In the genomic region with DNA sequence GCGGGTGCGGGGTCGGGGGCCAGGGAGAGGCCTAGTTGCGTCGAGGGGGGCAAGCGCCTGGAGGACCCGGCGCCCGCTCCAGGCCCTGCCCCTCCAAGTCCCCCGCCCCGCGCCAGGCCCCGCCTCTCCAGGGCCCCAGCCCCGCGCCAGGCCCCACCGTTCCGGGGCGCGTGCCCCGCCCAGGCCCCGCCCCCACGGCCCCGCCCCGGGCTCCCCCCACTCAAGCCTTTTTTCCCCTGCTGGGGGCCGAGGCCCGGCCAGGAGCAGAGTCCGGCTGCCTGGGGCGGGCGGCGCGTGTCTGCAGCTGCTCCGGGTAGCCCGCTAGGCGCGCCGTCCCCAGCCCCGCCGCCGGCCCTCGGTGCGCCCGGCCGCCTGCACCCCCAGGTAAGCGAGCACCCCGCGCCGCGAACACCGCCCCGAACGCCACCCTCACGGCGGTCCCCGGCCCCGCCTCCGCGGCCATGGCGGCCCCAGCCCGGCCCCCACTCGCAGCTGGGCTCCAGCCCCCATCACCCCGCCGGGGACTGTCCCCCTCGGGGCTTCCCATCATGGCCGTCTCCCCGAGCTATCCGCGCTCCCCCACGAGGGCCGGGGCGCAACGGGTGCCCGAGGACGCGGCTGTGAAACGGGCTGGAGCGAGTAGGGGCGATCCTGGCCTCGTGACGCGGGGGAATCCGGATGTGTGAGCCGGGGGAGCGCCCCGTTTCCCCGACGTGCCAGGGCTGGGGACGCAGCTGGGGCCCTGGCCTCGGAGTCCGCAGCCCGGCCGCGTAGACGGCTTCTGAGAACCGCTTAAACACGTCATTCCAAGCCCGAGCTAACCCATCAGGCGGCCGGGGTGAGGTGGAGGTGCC, we compare ENCODE assay signal across 8 cellular contexts. TPM values are rescaled to one million over a fixed set of nuclear protein-coding genes. Genes with fewer than 3 reads are reported as not detected.
DNase-seq lines count a peak whose midpoint lies in the region; ATAC-seq and TF ChIP-seq lines count a peak whose summit lies in the region.

A gene with protein sequence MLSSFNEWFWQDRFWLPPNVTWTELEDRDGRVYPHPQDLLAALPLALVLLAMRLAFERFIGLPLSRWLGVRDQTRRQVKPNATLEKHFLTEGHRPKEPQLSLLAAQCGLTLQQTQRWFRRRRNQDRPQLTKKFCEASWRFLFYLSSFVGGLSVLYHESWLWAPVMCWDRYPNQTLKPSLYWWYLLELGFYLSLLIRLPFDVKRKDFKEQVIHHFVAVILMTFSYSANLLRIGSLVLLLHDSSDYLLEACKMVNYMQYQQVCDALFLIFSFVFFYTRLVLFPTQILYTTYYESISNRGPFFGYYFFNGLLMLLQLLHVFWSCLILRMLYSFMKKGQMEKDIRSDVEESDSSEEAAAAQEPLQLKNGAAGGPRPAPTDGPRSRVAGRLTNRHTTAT (plus strand): TSS at position 260 of the 854 bp plus-strand sequence. CDS start 41,707 bp downstream, outside the sequence.

- H3K4me2 ChIP-seq in osteoblast (ENCODE audit: insufficient read depth, low read length): no peak within 1 kb of the TSS

- no peaks in the 10 kb centered on the region for H3K36me3 ChIP-seq in osteoblast (ENCODE audit: insufficient read depth, low read length)
- peaks cover 3% of the 10 kb centered on the region for H3K36me3 ChIP-seq in suprapubic skin

- no peak within 1 kb of the TSS for H2AFZ ChIP-seq in osteoblast (ENCODE audit: low read length)

- TF ChIP-seq EP300 in suprapubic skin (IDR thresholded peaks at IDR 0.05): no peak

- H3K27me3 ChIP-seq in osteoblast (ENCODE audit: insufficient read depth, low read length) (peaks cover 27% of the 10 kb centered on the region), suprapubic skin (peaks cover 5% of the 10 kb centered on the region)

- H3K27ac Mint-ChIP-seq in activated naive CD4-positive, alpha-beta T cell treated with anti-CD3 and anti-CD28 coated beads, Interleukin-2, amount 10 ng/mL, durations not matched to agents 7 days and 5 days: peak within 1 kb of the TSS; percentile 88
- H3K27ac Mint-ChIP-seq in glutamatergic neuron (ENCODE audit: unreplicated experiment): peak within 1 kb of the TSS; percentile 63

- peak; percentile 66 for ATAC-seq in GM19035 (IDR thresholded peaks at IDR 0.05; ENCODE audit: unreplicated experiment)
- peak; percentile 52 for ATAC-seq in HG03342 (IDR thresholded peaks at IDR 0.05; ENCODE audit: unreplicated experiment)

- H3K4me3 ChIP-seq in osteoblast (ENCODE audit: insufficient read depth, low read length) (no peak within 1 kb of the TSS), suprapubic skin (peak within 1 kb of the TSS; percentile 77)

- CTCF ChIA-PET in activated naive CD4-positive, alpha-beta T cell treated with anti-CD3 and anti-CD28 coated beads, Interleukin-2, amount 10 ng/mL, durations not matched to agents 7 days and 5 days (lab: Charles Lee): no interaction called here

- peak within 1 kb of the TSS; percentile 81 for H3K4me3 Mint-ChIP-seq in activated naive CD4-positive, alpha-beta T cell treated with anti-CD3 and anti-CD28 coated beads, Interleukin-2, amount 10 ng/mL, durations not matched to agents 7 days and 5 days
- peak within 1 kb of the TSS; percentile 88 for H3K4me3 Mint-ChIP-seq in glutamatergic neuron (ENCODE audit: unreplicated experiment)

- H3K27me3 Mint-ChIP-seq in activated naive CD4-positive, alpha-beta T cell treated with anti-CD3 and anti-CD28 coated beads, Interleukin-2, amount 10 ng/mL, durations not matched to agents 7 days and 5 days: peaks cover 44% of the 10 kb centered on the region
- peaks cover 9% of the 10 kb centered on the region for H3K27me3 Mint-ChIP-seq in glutamatergic neuron (ENCODE audit: unreplicated experiment)

- peaks cover 16% of the 10 kb centered on the region for H3K36me3 Mint-ChIP-seq in activated naive CD4-positive, alpha-beta T cell treated with anti-CD3 and anti-CD28 coated beads, Interleukin-2, amount 10 ng/mL, durations not matched to agents 7 days and 5 days
- H3K36me3 Mint-ChIP-seq in glutamatergic neuron (ENCODE audit: unreplicated experiment): no peaks in the 10 kb centered on the region

- no peaks in the 10 kb centered on the region for H3K79me2 ChIP-seq in osteoblast (ENCODE audit: insufficient read depth, low read length)

- peaks cover 41% of the 10 kb centered on the region for H3K4me1 Mint-ChIP-seq in activated naive CD4-positive, alpha-beta T cell treated with anti-CD3 and anti-CD28 coated beads, Interleukin-2, amount 10 ng/mL, durations not matched to agents 7 days and 5 days
- peaks cover 6% of the 10 kb centered on the region for H3K4me1 Mint-ChIP-seq in glutamatergic neuron (ENCODE audit: low read depth, unreplicated experiment)

- WGBS in suprapubic skin: under 1% methylated on average over 23 of the region's 98 CpGs

- in situ Hi-C loops in SK-MEL-5 (cut with HindIII; ENCODE audit: low pct_unique_long_range_greater_than_20kb, low sequenced_read_pairs): no loop called here

- no peak for TF ChIP-seq POLR2A in suprapubic skin (IDR thresholded peaks at IDR 0.05)

- H3K27ac ChIP-seq in osteoblast (ENCODE audit: low read depth, low read length): no peak within 1 kb of the TSS
- peak within 1 kb of the TSS; percentile 89 for H3K27ac ChIP-seq in suprapubic skin

- no peaks in the 10 kb centered on the region for H3K4me1 ChIP-seq in osteoblast (ENCODE audit: insufficient read depth, low read length)
- peaks cover 32% of the 10 kb centered on the region for H3K4me1 ChIP-seq in suprapubic skin

- H3K9me3 ChIP-seq in osteoblast (ENCODE audit: low read depth, low read length) (no peaks in the 10 kb centered on the region), suprapubic skin (no peaks in the 10 kb centered on the region)

- no peaks in the 10 kb centered on the region for H4K20me1 ChIP-seq in osteoblast (ENCODE audit: insufficient read depth, low read length)

- H3K9me3 Mint-ChIP-seq in activated naive CD4-positive, alpha-beta T cell treated with anti-CD3 and anti-CD28 coated beads, Interleukin-2, amount 10 ng/mL, durations not matched to agents 7 days and 5 days: no peaks in the 10 kb centered on the region
- peaks cover 7% of the 10 kb centered on the region for H3K9me3 Mint-ChIP-seq in glutamatergic neuron (ENCODE audit: unreplicated experiment)

- DNase-seq in AML-193 (lab: John Stamatoyannopoulos, UW) (peak; percentile 8 to 14), SK-MEL-5 (ENCODE audit: low read depth, low spot score) (peak; percentile 67), glutamatergic neuron (peak; percentile 80), osteoblast (ENCODE audit: insufficient read length, low spot score, missing footprints) (peak; percentile 81), suprapubic skin (ENCODE audit: low spot score in 2 of 2) (peak; percentile 80 to 82)
- DNase-seq in activated naive CD4-positive, alpha-beta T cell treated with anti-CD3 and anti-CD28 coated beads, Interleukin-2, amount 10 ng/mL, durations not matched to agents 7 days and 5 days: peak; percentile 89

- TF ChIP-seq CTCF in glutamatergic neuron (IDR thresholded peaks at IDR 0.05; ENCODE audit: partially characterized antibody, unreplicated experiment): no peak
- TF ChIP-seq CTCF in osteoblast (IDR thresholded peaks at IDR 0.05; ENCODE audit: extremely low read depth, low read depth, low read length): no peak
- TF ChIP-seq CTCF in suprapubic skin (IDR thresholded peaks at IDR 0.05): no peak

RNA-seq across cellular contexts. Expression of the gene that starts here (rescaled TPM):
- 26.4 and 28.1 TPM in 2 replicates for total RNA-seq in SK-MEL-5 (2014; rRNA removed; shearing (Covaris generic))
- 24.5 and 26.9 TPM in 2 replicates for polyA plus RNA-seq in SK-MEL-5 (2015; cell fraction: cytosol; rRNA removed)
- 22.1 and 33.0 TPM in 2 replicates for polyA plus RNA-seq in SK-MEL-5 (2015; cell fraction: nucleus; rRNA removed)
- 27.3 TPM for total RNA-seq in glutamatergic neuron (ENCODE audit: unreplicated experiment)
- total RNA-seq in osteoblast: 1.5 and 4.0 TPM in 2 replicates
- 100 to 1,000 TPM in 3 of 4 donors, 10 to 100 TPM in 1; 84.6 to 132 (median 118) TPM for total RNA-seq in suprapubic skin

Comparison
In these comparisons a context has a peak if more than half of its experiments do, and no peak if none do; other contexts are left out.
1. DNase-seq: peak in every context shown above with its lines; median percentile 89 in activated naive CD4-positive, alpha-beta T cell treated with anti-CD3 and anti-CD28 coated beads, Interleukin-2, amount 10 ng/mL, durations not matched to agents 7 days and 5 days; 81 in osteoblast; 81 in suprapubic skin; 80 in glutamatergic neuron; 67 in SK-MEL-5; 11 in AML-193.